Comparison of ENCODE assay signal across 15 cellular contexts in the genomic region with DNA sequence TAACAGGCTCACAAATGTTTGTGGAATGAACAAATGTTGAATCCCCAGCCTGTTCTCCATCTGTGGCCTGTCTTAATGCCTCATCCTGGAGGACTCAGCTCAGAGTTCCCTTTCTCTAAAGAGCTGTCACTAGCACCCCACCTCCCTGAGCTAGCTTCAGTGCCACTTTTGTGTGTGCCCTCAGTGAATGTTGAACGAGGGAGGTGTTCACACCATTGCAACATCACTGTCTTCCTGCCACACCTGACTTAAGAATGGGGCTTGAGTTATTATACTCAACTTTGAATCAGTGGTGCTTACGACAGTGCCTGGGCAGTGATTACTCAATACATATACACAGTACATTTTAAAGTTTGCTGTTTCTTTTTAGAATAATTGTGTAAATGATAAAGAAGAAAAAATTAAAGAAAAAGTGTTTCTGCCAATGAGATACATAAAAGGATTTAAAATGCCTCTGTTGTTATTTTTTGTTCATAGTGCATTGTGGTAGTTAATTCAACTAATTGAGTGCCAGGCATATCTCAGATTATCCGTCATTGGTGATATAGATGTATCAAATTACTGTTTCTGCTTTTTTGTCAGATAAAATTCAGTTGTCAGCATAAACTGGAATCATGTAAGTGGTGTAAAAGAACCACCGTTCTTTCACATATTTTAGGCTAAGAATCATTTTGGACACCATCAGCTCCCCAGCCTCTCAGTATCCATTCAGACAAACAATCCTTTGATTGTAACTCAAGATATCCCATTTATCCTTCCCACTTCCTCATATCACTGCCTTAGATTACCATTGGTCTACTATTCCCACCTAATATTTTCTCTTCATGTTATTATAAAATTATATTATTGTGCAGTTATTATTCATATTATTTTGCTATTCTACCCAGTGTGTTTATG.
DNase-seq lines count a peak whose midpoint lies in the region; ATAC-seq, FAIRE-seq and TF ChIP-seq lines count a peak whose summit lies in the region.
"Had no signal": no experiment of that assay in that cellular context is flagged by ENCODE, and none has a peak within 500 bp of the region (broad histone marks: within the 10 kb centered on the region; RNA-seq: fewer than 3 reads in every experiment).

No MANE protein-coding gene starts in this region.

- no peak overlapping the region for H3K27ac Mint-ChIP-seq in Caco-2 (ENCODE audit: unreplicated experiment)
- H3K27ac Mint-ChIP-seq: effector memory CD8-positive, alpha-beta T cell; nephron progenitor cell; T-helper 1 cell treated with Interleukin-12 subunit alpha and Interleukin-12 subunit beta and Interleukin-4 antibody, amounts not matched to agents 30 μg/mL and 1 μg/mL, for 36 hours had no signal

- H3K4me1 ChIP-seq in Caco-2 (peaks cover 34% of the 10 kb centered on the region), pancreas (peaks cover 0 to 14% (median 0%) of the 10 kb centered on the region in 3 donors), osteoblast (ENCODE audit: insufficient read depth, low read length) (peaks cover 15% of the 10 kb centered on the region)

- no TSS peak for BruUV-seq in Caco-2 (replicated peaks; lab: Mats Ljungman, UMichigan)

- no peak overlapping the region for H3K4me3 Mint-ChIP-seq in Caco-2 (ENCODE audit: unreplicated experiment)
- H3K4me3 Mint-ChIP-seq: effector memory CD8-positive, alpha-beta T cell; nephron progenitor cell; T-helper 1 cell treated with Interleukin-12 subunit alpha and Interleukin-12 subunit beta and Interleukin-4 antibody, amounts not matched to agents 30 μg/mL and 1 μg/mL, for 36 hours had no signal

- H3K4me1 Mint-ChIP-seq in Caco-2 (ENCODE audit: low read depth, unreplicated experiment) = peaks cover 9% of the 10 kb centered on the region

- WGBS in pancreas, 2 donors = 69 to 78% methylated on average over 4 of the region's 4 CpGs

- no peak overlapping the region for H3K4me2 ChIP-seq in osteoblast (ENCODE audit: insufficient read depth, low read length)

- H3K9me3 ChIP-seq in Caco-2 (no peaks in the 10 kb centered on the region; the same call in 1 of the 2 replicates), pancreas (no peaks in the 10 kb centered on the region), osteoblast (ENCODE audit: low read depth, low read length) (no peaks in the 10 kb centered on the region)

- FAIRE-seq in pancreas (lab: Jason Lieb, UNC) = no peak

- intact Hi-C loops in Caco-2 (cut with micrococcal nuclease; ENCODE audit: unreplicated experiment) (no loop called here), pancreas (cut with DNase I) (no loop called here)

- H3K36me3 ChIP-seq in Caco-2 (ENCODE audit: control insufficient read depth, insufficient read depth, low read length) = 0 out of 2 replicates have a peak, but pooled peaks cover 2% of the 10 kb centered on the region
- no peaks in the 10 kb centered on the region for H3K36me3 ChIP-seq in pancreas
- no peaks in the 10 kb centered on the region for H3K36me3 ChIP-seq in osteoblast (ENCODE audit: insufficient read depth, low read length)

- no peak overlapping the region for H2AFZ ChIP-seq in osteoblast (ENCODE audit: low read length)

- H4K20me1 ChIP-seq in osteoblast (ENCODE audit: insufficient read depth, low read length) = peaks cover 7% of the 10 kb centered on the region

- TF ChIP-seq CTCF in Caco-2 (IDR thresholded peaks at IDR 0.05; ENCODE audit: insufficient read depth in 1 of 2, low read depth in 1 of 2, low read length in 1 of 2, severe bottlenecking in 1 of 2, unreplicated experiment in 1 of 2) = no peak
- no peak for TF ChIP-seq CTCF in fibroblast of mammary gland (conservative IDR thresholded peaks at IDR 0.05; ENCODE audit: control insufficient read depth, insufficient read depth, low read depth, low read length)
- TF ChIP-seq CTCF in pancreas (IDR thresholded peaks at IDR 0.05) = no peak
- no peak for TF ChIP-seq CTCF in osteoblast (IDR thresholded peaks at IDR 0.05; ENCODE audit: extremely low read depth, low read depth, low read length)

- DNase-seq in Caco-2 (peak; percentile 33 to 55), NCI-H69 (lab: John Stamatoyannopoulos, UW) (peak; percentile 17), fibroblast of mammary gland (ENCODE audit: low read depth) (peak; percentile 58), pancreas (no peak), osteoblast (ENCODE audit: insufficient read length, low spot score, missing footprints) (no peak), SIG-M5 treated with dmso at 0.1 percent for 504 hours (lab: John Stamatoyannopoulos, UW; ENCODE audit: unreplicated experiment) (no peak), dedifferentiated amniotic fluid mesenchymal stem cell (ENCODE audit: extremely low spot score) (no peak)
- DNase-seq: activated CD8-positive, alpha-beta memory T cell treated with anti-CD3 and anti-CD28 coated beads, Interleukin-2, amount 50 U/mL, for 4 hours; activated naive CD4-positive, alpha-beta T cell treated with Interleukin-2 at 50 U/mL for 16 hours; effector memory CD8-positive, alpha-beta T cell; NCI-H526; nephron progenitor cell; stimulated activated naive CD8-positive, alpha-beta T cell treated with anti-CD3 and anti-CD28 coated beads, Interleukin-15, Interleukin-2, amounts not matched to agents 100 U/mL and 50 U/mL, for 24 hours had no signal

- no peak overlapping the region for H3K4me3 ChIP-seq in Caco-2 (ENCODE audit: low read depth, low read length)
- no peak overlapping the region for H3K4me3 ChIP-seq in fibroblast of mammary gland (ENCODE audit: control insufficient read depth, low read depth, low read length)
- no peak overlapping the region for H3K4me3 ChIP-seq in pancreas
- no peak overlapping the region for H3K4me3 ChIP-seq in osteoblast (ENCODE audit: insufficient read depth, low read length)

- peaks cover 15% of the 10 kb centered on the region for H3K9me3 Mint-ChIP-seq in Caco-2 (ENCODE audit: unreplicated experiment)

- no peaks in the 10 kb centered on the region for H3K27me3 ChIP-seq in Caco-2 (replicated peaks; ENCODE audit: control insufficient read depth, insufficient read depth, low read length)
- no peaks in the 10 kb centered on the region for H3K27me3 ChIP-seq in pancreas
- H3K27me3 ChIP-seq in osteoblast (ENCODE audit: insufficient read depth, low read length) = no peaks in the 10 kb centered on the region

- H3K79me2 ChIP-seq in osteoblast (ENCODE audit: insufficient read depth, low read length) = no peaks in the 10 kb centered on the region

- no peaks in the 10 kb centered on the region for H3K27me3 Mint-ChIP-seq in Caco-2 (ENCODE audit: insufficient read depth, unreplicated experiment)
- H3K27me3 Mint-ChIP-seq: effector memory CD8-positive, alpha-beta T cell had no signal

- peak in 3 of 4 donors; percentile 22 to 70 (median 33) for ATAC-seq in pancreas
- ATAC-seq in GM21786 (IDR thresholded peaks at IDR 0.05; ENCODE audit: unreplicated experiment) = no peak
- ATAC-seq: effector memory CD8-positive, alpha-beta T cell; stimulated activated naive CD8-positive, alpha-beta T cell treated with anti-CD3 and anti-CD28 coated beads, Interleukin-15, Interleukin-2, amounts not matched to agents 100 U/mL and 50 U/mL, for 24 hours had no signal

- H3K27ac ChIP-seq in pancreas (no peak overlapping the region), osteoblast (ENCODE audit: low read depth, low read length) (no peak overlapping the region)

- POLR2A ChIA-PET in Caco-2 (lab: Charles Lee) = no interaction called here

- CTCF ChIA-PET in Caco-2 (lab: Charles Lee) = no interaction called here

- peaks cover 12% of the 10 kb centered on the region for H3K36me3 Mint-ChIP-seq in Caco-2 (ENCODE audit: insufficient read depth, unreplicated experiment)

Comparison
In these comparisons a context has a peak if more than half of its experiments do, and no peak if none do; other contexts are left out.
1. DNase-seq: peak in Caco-2 (2 of 2), NCI-H69 (single experiment) and fibroblast of mammary gland (single experiment); none in pancreas (0 of 6), osteoblast (single experiment), SIG-M5 treated with dmso at 0.1 percent for 504 hours (single experiment) and dedifferentiated amniotic fluid mesenchymal stem cell (single experiment).